Comparison of ENCODE assay signal across 8 cellular contexts in genomic region chr17:42049834-42050359, GRCh38. TPM values are rescaled to one million over a fixed set of nuclear protein-coding genes. Genes with fewer than 3 reads are reported as not detected.
DNase-seq lines count a peak whose midpoint lies in the region; ATAC-seq and TF ChIP-seq lines count a peak whose summit lies in the region.

No MANE protein-coding gene starts in this region.

- H3K4me1 ChIP-seq in RWPE2 (ENCODE audit: insufficient read depth, poor library complexity, severe bottlenecking), result no peaks in the 10 kb centered on the region

- peaks cover 36% of the 10 kb centered on the region for H3K27me3 Mint-ChIP-seq in progenitor cell of endocrine pancreas

- H3K4me3 ChIP-seq in GM06990 (replicated peaks; ENCODE audit: low read depth, low read length) (peak overlapping the region; percentile 54), RWPE2 (ENCODE audit: severe bottlenecking) (peak overlapping the region; percentile 65), fibroblast of the aortic adventitia (ENCODE audit: low read depth, low read length) (peak overlapping the region; percentile 55)

- no peak for DNase-seq in GM06990 (ENCODE audit: extremely low read depth, insufficient read length)
- DNase-seq in RWPE2 (ENCODE audit: low spot score), result no peak
- no peak for DNase-seq in fibroblast of the aortic adventitia (ENCODE audit: low read depth)
- no peak for DNase-seq in progenitor cell of endocrine pancreas (ENCODE audit: low spot score, unreplicated experiment)
- DNase-seq in stimulated activated CD4-positive, alpha-beta T cell treated with anti-CD3 and anti-CD28 coated beads, Interleukin-4, amount 100 ng/mL, for 1 hour, result no peak
- no peak for DNase-seq in activated CD4-positive, alpha-beta T cell treated with anti-CD3 and anti-CD28 coated beads for 4 hours
- DNase-seq in NK-92 (lab: John Stamatoyannopoulos, UW; ENCODE audit: unreplicated experiment), result no peak

- H3K4me3 Mint-ChIP-seq in progenitor cell of endocrine pancreas (ENCODE audit: low read depth), result peak overlapping the region; percentile 86

- peaks cover 14% of the 10 kb centered on the region for H3K4me1 Mint-ChIP-seq in progenitor cell of endocrine pancreas (ENCODE audit: low read depth)

- H3K36me3 ChIP-seq in GM06990 (ENCODE audit: control insufficient read depth, insufficient read depth, low read length) (no peaks in the 10 kb centered on the region), RWPE2 (ENCODE audit: low read depth) (no peaks in the 10 kb centered on the region)

- H3K36me3 Mint-ChIP-seq in progenitor cell of endocrine pancreas (ENCODE audit: insufficient read depth), result peaks cover 1% of the 10 kb centered on the region

- H3K27ac Mint-ChIP-seq in progenitor cell of endocrine pancreas, result peak overlapping the region; percentile 90

- no peak for TF ChIP-seq CTCF in GM06990 (IDR thresholded peaks at IDR 0.05; ENCODE audit: insufficient read depth, low read length, poor library complexity, severe bottlenecking)
- no peak for TF ChIP-seq CTCF in RWPE2 (IDR thresholded peaks at IDR 0.05; ENCODE audit: poor library complexity, severe bottlenecking)
- TF ChIP-seq CTCF in fibroblast of the aortic adventitia (IDR thresholded peaks at IDR 0.05; ENCODE audit: insufficient read depth, low read length), result no peak
- TF ChIP-seq CTCF in progenitor cell of endocrine pancreas (IDR thresholded peaks at IDR 0.05; ENCODE audit: unreplicated experiment), result no peak

- ATAC-seq in RWPE2 (ENCODE audit: low read depth), result peak; percentile 13; the same call in 2 of the 3 replicates
- no peak for ATAC-seq in HG03045 (IDR thresholded peaks at IDR 0.05; ENCODE audit: unreplicated experiment)

- H3K27ac ChIP-seq in RWPE2 (ENCODE audit: poor library complexity, severe bottlenecking), result no peak overlapping the region

- H3K9me3 Mint-ChIP-seq in progenitor cell of endocrine pancreas (ENCODE audit: low read depth), result no peaks in the 10 kb centered on the region

- no peaks in the 10 kb centered on the region for H3K9me3 ChIP-seq in RWPE2 (ENCODE audit: severe bottlenecking)

- H3K27me3 ChIP-seq in GM06990 (replicated peaks; ENCODE audit: control insufficient read depth, insufficient read depth, low read length), result peaks cover 2% of the 10 kb centered on the region
- H3K27me3 ChIP-seq in RWPE2 (ENCODE audit: insufficient read depth, poor library complexity, severe bottlenecking), result no peaks in the 10 kb centered on the region

RNA-seq across cellular contexts. Expression of gene C17orf113, which starts 0.5 kb away (rescaled TPM):
- 0.09 and 0.49 TPM in 2 replicates for total RNA-seq in fibroblast of the aortic adventitia (ENCODE audit: low replicate concordance)
- total RNA-seq in progenitor cell of endocrine pancreas, result 3.2 and 3.7 TPM in 2 replicates

RNA-seq across cellular contexts. Expression of gene NKIRAS2, which starts 30.0 kb away (rescaled TPM):
- total RNA-seq in fibroblast of the aortic adventitia (ENCODE audit: low replicate concordance), result 17.1 and 27.1 TPM in 2 replicates
- 44.8 and 48.1 TPM in 2 replicates for total RNA-seq in progenitor cell of endocrine pancreas

RNA-seq across cellular contexts. Expression of gene DNAJC7, which starts 32.7 kb away (rescaled TPM):
- total RNA-seq in fibroblast of the aortic adventitia (ENCODE audit: low replicate concordance) (58.0 and 131 TPM in 2 replicates), progenitor cell of endocrine pancreas (113 and 117 TPM in 2 replicates)

RNA-seq across cellular contexts. Expression of gene ZNF385C, which starts 48.4 kb away (rescaled TPM):
- total RNA-seq in fibroblast of the aortic adventitia (ENCODE audit: low replicate concordance), result not detected in 2 replicates
- 2.7 TPM in 2 replicates for total RNA-seq in progenitor cell of endocrine pancreas
